In genomic region chr9:113626735-113627495, GRCh38 we compare ENCODE assay signal across 14 cellular contexts.
DNase-seq lines count a peak whose midpoint lies in the region; ATAC-seq, FAIRE-seq and TF ChIP-seq lines count a peak whose summit lies in the region.
"Had no signal": no experiment of that assay in that cellular context is flagged by ENCODE, and none has a peak within 500 bp of the region (broad histone marks: within the 10 kb centered on the region; RNA-seq: fewer than 3 reads in every experiment).

No MANE protein-coding gene starts in this region.

- H3K27me3 Mint-ChIP-seq in activated naive CD8-positive, alpha-beta T cell treated with anti-CD3 and anti-CD28 coated beads, Interleukin-2, amount 50 U/mL, for 24 hours = peaks cover 4% of the 10 kb centered on the region
- H3K27me3 Mint-ChIP-seq: activated naive CD8-positive, alpha-beta T cell had no signal

- H3K9ac ChIP-seq in adipocyte (ENCODE audit: low read length) = peak overlapping the region; percentile 45
- H3K9ac ChIP-seq in fibroblast of lung (ENCODE audit: insufficient read depth, low read length) = no peak overlapping the region
- H3K9ac ChIP-seq in muscle layer of colon (ENCODE audit: low read length) = peak overlapping the region; percentile 28

- DNase-seq in adipocyte (ENCODE audit: low read depth) (no peak), fibroblast of lung (ENCODE audit: low read depth in 2 of 2) (no peak), suprapubic skin (ENCODE audit: low spot score in 2 of 2) (peak; percentile 70 to 73), NCI-H510A (lab: John Stamatoyannopoulos, UW) (no peak), H54 (ENCODE audit: insufficient read length, low spot score) (no peak)
- DNase-seq in activated naive CD8-positive, alpha-beta T cell treated with anti-CD3 and anti-CD28 coated beads, Interleukin-2, amount 50 U/mL, for 24 hours = no peak
- DNase-seq: activated CD4-positive, alpha-beta memory T cell treated with anti-CD3 and anti-CD28 coated beads, Interleukin-2, amount 10 ng/mL, durations not matched to agents 7 days and 5 days; NCI-H1092 treated with DMSO at 0.1 percent for 48 hours; stimulated activated CD4-positive, alpha-beta T cell treated with anti-CD3 and anti-CD28 coated beads, Interleukin-2, amount 100 ng/mL, for 24 hours had no signal

- no peak for FAIRE-seq in H54 (lab: Jason Lieb, UNC)

- H3K4me1 ChIP-seq in adipocyte (ENCODE audit: control insufficient read depth, insufficient read depth, low read length) (peaks cover 51% of the 10 kb centered on the region), fibroblast of lung (ENCODE audit: control insufficient read depth, extremely low read depth, insufficient read depth, low read length) (peaks cover 24% of the 10 kb centered on the region), muscle layer of colon (ENCODE audit: insufficient read depth, low read length) (peaks cover 19% of the 10 kb centered on the region), suprapubic skin (peaks cover 25% of the 10 kb centered on the region)

- peaks cover 24% of the 10 kb centered on the region for H3K4me1 Mint-ChIP-seq in activated naive CD8-positive, alpha-beta T cell treated with anti-CD3 and anti-CD28 coated beads, Interleukin-2, amount 50 U/mL, for 24 hours

- no peaks in the 10 kb centered on the region for H3K9me3 Mint-ChIP-seq in activated naive CD8-positive, alpha-beta T cell treated with anti-CD3 and anti-CD28 coated beads, Interleukin-2, amount 50 U/mL, for 24 hours
- H3K9me3 Mint-ChIP-seq: activated CD4-positive, alpha-beta memory T cell treated with anti-CD3 and anti-CD28 coated beads, Interleukin-2, amount 10 ng/mL, durations not matched to agents 7 days and 5 days had no signal

- H3K4me2 ChIP-seq in fibroblast of lung (ENCODE audit: extremely low read depth, insufficient read depth, low read length) = no peak overlapping the region

- WGBS in suprapubic skin = 59% methylated on average over 7 of the region's 8 CpGs

- H2AFZ ChIP-seq in fibroblast of lung (ENCODE audit: low read length) = peak overlapping the region; percentile 37

- H3K27ac ChIP-seq in fibroblast of lung (ENCODE audit: insufficient read depth, low read length) = no peak overlapping the region
- peak overlapping the region; percentile 56 for H3K27ac ChIP-seq in muscle layer of colon (ENCODE audit: low read depth, low read length)
- H3K27ac ChIP-seq in suprapubic skin = peak overlapping the region; percentile 29
- H3K27ac ChIP-seq: C4-2B had no signal

- H3K4me3 ChIP-seq in adipocyte (ENCODE audit: low read length) (no peak overlapping the region), fibroblast of lung (replicated peaks in 1 of 4; ENCODE audit: control extremely low read depth in 1 of 4, insufficient read depth in 1 of 4, low read depth in 3 of 4, low read length in 4 of 4) (no peak overlapping the region), muscle layer of colon (ENCODE audit: low read depth in 1 of 2, low read length in 2 of 2) (peak overlapping the region in 1 of 2 donors; percentile 21), suprapubic skin (no peak overlapping the region)

- H3K27ac Mint-ChIP-seq in activated naive CD8-positive, alpha-beta T cell treated with anti-CD3 and anti-CD28 coated beads, Interleukin-2, amount 50 U/mL, for 24 hours = no peak overlapping the region
- H3K27ac Mint-ChIP-seq: activated CD4-positive, alpha-beta memory T cell treated with anti-CD3 and anti-CD28 coated beads, Interleukin-2, amount 10 ng/mL, durations not matched to agents 7 days and 5 days; activated naive CD8-positive, alpha-beta T cell; progenitor cell of endocrine pancreas had no signal

- H3K27me3 ChIP-seq in adipocyte (replicated peaks; ENCODE audit: control insufficient read depth, insufficient read depth, low read length) = no peaks in the 10 kb centered on the region
- no peaks in the 10 kb centered on the region for H3K27me3 ChIP-seq in fibroblast of lung (ENCODE audit: control insufficient read depth, insufficient read depth, low read length)
- no peaks in the 10 kb centered on the region for H3K27me3 ChIP-seq in muscle layer of colon (ENCODE audit: control insufficient read depth in 1 of 2, insufficient read depth in 2 of 2, low read length in 2 of 2)
- H3K27me3 ChIP-seq in suprapubic skin = no peaks in the 10 kb centered on the region

- TF ChIP-seq POLR2A in suprapubic skin (IDR thresholded peaks at IDR 0.05) (no peak), H54 (IDR thresholded peaks at IDR 0.05; ENCODE audit: low read depth, low read length) (no peak)

- H3K9me3 ChIP-seq in adipocyte (ENCODE audit: control insufficient read depth, low read length) = no peaks in the 10 kb centered on the region
- no peaks in the 10 kb centered on the region for H3K9me3 ChIP-seq in fibroblast of lung (ENCODE audit: control insufficient read depth, insufficient read depth, low read depth, low read length)
- H3K9me3 ChIP-seq in muscle layer of colon (ENCODE audit: low read length) = no peaks in the 10 kb centered on the region
- no peaks in the 10 kb centered on the region for H3K9me3 ChIP-seq in suprapubic skin

- no peaks in the 10 kb centered on the region for H3K79me2 ChIP-seq in fibroblast of lung (ENCODE audit: control insufficient read depth, insufficient read depth, low read length)

- no peak for TF ChIP-seq EP300 in suprapubic skin (IDR thresholded peaks at IDR 0.05)

- H3K36me3 ChIP-seq in adipocyte (ENCODE audit: control insufficient read depth, insufficient read depth, low read length, severe bottlenecking) (no peaks in the 10 kb centered on the region), fibroblast of lung (ENCODE audit: control insufficient read depth, insufficient read depth, low read length) (no peaks in the 10 kb centered on the region), muscle layer of colon (ENCODE audit: insufficient read depth, low read length) (no peaks in the 10 kb centered on the region), suprapubic skin (no peaks in the 10 kb centered on the region)

- no peak for ATAC-seq in HG03108 (IDR thresholded peaks at IDR 0.05; ENCODE audit: unreplicated experiment)
- no peak for ATAC-seq in activated naive CD8-positive, alpha-beta T cell treated with anti-CD3 and anti-CD28 coated beads, Interleukin-2, amount 50 U/mL, for 24 hours

- no peak for TF ChIP-seq CTCF in fibroblast of lung (conservative IDR thresholded peaks at IDR 0.05 in 1 of 2, IDR thresholded peaks at IDR 0.05 in 1 of 2; ENCODE audit: low read depth in 1 of 2, low read length in 2 of 2)
- TF ChIP-seq CTCF in suprapubic skin (IDR thresholded peaks at IDR 0.05) = no peak

- H3K36me3 Mint-ChIP-seq in activated naive CD8-positive, alpha-beta T cell treated with anti-CD3 and anti-CD28 coated beads, Interleukin-2, amount 50 U/mL, for 24 hours (ENCODE audit: low read depth) = no peaks in the 10 kb centered on the region
- H3K36me3 Mint-ChIP-seq: activated naive CD8-positive, alpha-beta T cell had no signal

- no peak overlapping the region for H3K4me3 Mint-ChIP-seq in activated naive CD8-positive, alpha-beta T cell treated with anti-CD3 and anti-CD28 coated beads, Interleukin-2, amount 50 U/mL, for 24 hours
- H3K4me3 Mint-ChIP-seq: activated CD4-positive, alpha-beta memory T cell treated with anti-CD3 and anti-CD28 coated beads, Interleukin-2, amount 10 ng/mL, durations not matched to agents 7 days and 5 days; activated naive CD8-positive, alpha-beta T cell had no signal

- no peaks in the 10 kb centered on the region for H4K20me1 ChIP-seq in fibroblast of lung (ENCODE audit: control insufficient read depth, extremely low read depth, insufficient read depth, low read length)

Comparison
In these comparisons a context has a peak if more than half of its experiments do, and no peak if none do; other contexts are left out.
1. DNase-seq: peak in suprapubic skin (2 of 2); none in adipocyte (single experiment), fibroblast of lung (0 of 2), activated naive CD8-positive, alpha-beta T cell treated with anti-CD3 and anti-CD28 coated beads, Interleukin-2, amount 50 U/mL, for 24 hours (single experiment), NCI-H510A (single experiment) and H54 (single experiment).